14 cellular contexts compared by ENCODE assay signal in the genomic region with DNA sequence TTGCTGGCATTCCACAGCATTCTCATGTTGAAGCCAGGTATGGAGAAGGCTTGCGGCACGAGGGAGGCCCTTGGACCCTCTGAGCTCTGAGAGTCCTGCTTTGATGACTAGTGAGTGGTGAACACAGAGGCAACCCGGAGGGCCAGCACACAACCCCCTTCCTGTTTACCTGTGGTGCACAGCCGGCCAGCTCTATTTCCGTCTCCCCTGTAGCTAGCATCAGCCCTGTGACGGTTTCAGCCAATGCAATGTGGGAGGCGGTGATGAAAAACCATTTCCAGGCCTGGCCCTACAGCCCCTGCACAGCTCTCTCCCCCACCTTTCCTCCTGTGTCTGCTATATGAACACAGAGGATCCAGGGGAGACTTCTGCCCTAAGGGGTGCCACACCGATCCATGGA.
"Had no signal": no experiment of that assay in that cellular context is flagged by ENCODE, and none has a peak within 500 bp of the region (broad histone marks: within the 10 kb centered on the region; RNA-seq: fewer than 3 reads in every experiment).

No MANE protein-coding gene starts in this region.

- H3K9me3 Mint-ChIP-seq: activated naive CD4-positive, alpha-beta T cell treated with anti-CD3 and anti-CD28 coated beads, Interleukin-2, amount 50 U/mL, for 72 hours; activated T-cell treated with anti-CD3 and anti-CD28 coated beads, Interleukin-2, amount 50 U/mL, for 24 hours; mesothelial cell of epicardium; nephron progenitor cell; stimulated activated naive B cell treated with anti-CD40 and anti-IgM and Interleukin-4, amounts not matched to agents 10 μg/mL and 1 μg/mL and 100 μg/mL, for 72 hours had no signal

- H3K9me3 ChIP-seq: right atrium auricular region, transverse colon, vagina had no signal

- H3K27ac ChIP-seq: right atrium auricular region, transverse colon, vagina had no signal

- H3K4me3 ChIP-seq: lung, right atrium auricular region, transverse colon, vagina had no signal

- DNase-seq: activated effector memory CD4-positive, alpha-beta T cell treated with Interleukin-2 at 50 U/mL for 16 hours; activated T-cell treated with anti-CD3 and anti-CD28 coated beads, Interleukin-2, amount 50 U/mL, for 24 hours; amniotic stem cell; nephron progenitor cell; stimulated activated CD4-positive, alpha-beta T cell treated with anti-CD3 and anti-CD28 coated beads, Interleukin-2, amount 100 ng/mL, for 48 hours; stimulated activated naive B cell treated with anti-CD40 and anti-IgM and Interleukin-4, amounts not matched to agents 10 μg/mL and 1 μg/mL and 100 μg/mL, for 72 hours; transverse colon had no signal

- H3K4me1 Mint-ChIP-seq: mesothelial cell of epicardium; nephron progenitor cell; stimulated activated naive B cell treated with anti-CD40 and anti-IgM and Interleukin-4, amounts not matched to agents 10 μg/mL and 1 μg/mL and 100 μg/mL, for 72 hours had no signal

- H3K27ac Mint-ChIP-seq: activated T-cell treated with anti-CD3 and anti-CD28 coated beads, Interleukin-2, amount 50 U/mL, for 24 hours; mesothelial cell of epicardium; nephron progenitor cell; progenitor cell of endocrine pancreas; stimulated activated naive B cell treated with anti-CD40 and anti-IgM and Interleukin-4, amounts not matched to agents 10 μg/mL and 1 μg/mL and 100 μg/mL, for 72 hours had no signal

- H3K36me3 Mint-ChIP-seq: activated naive CD4-positive, alpha-beta T cell treated with anti-CD3 and anti-CD28 coated beads, Interleukin-2, amount 50 U/mL, for 72 hours; mesothelial cell of epicardium; stimulated activated naive B cell treated with anti-CD40 and anti-IgM and Interleukin-4, amounts not matched to agents 10 μg/mL and 1 μg/mL and 100 μg/mL, for 72 hours had no signal

- H3K4me1 ChIP-seq: right atrium auricular region, transverse colon, vagina had no signal

- H3K4me3 Mint-ChIP-seq: activated T-cell treated with anti-CD3 and anti-CD28 coated beads, Interleukin-2, amount 50 U/mL, for 24 hours; mesothelial cell of epicardium; nephron progenitor cell; stimulated activated naive B cell treated with anti-CD40 and anti-IgM and Interleukin-4, amounts not matched to agents 10 μg/mL and 1 μg/mL and 100 μg/mL, for 72 hours had no signal

- ATAC-seq: activated CD4-positive, CD25-positive, alpha-beta regulatory T cell treated with anti-CD3 and anti-CD28 coated beads, Interleukin-2, amount 50 U/mL, for 24 hours; stimulated activated naive B cell treated with anti-CD40 and anti-IgM and Interleukin-4, amounts not matched to agents 10 μg/mL and 1 μg/mL and 100 μg/mL, for 72 hours had no signal

- H3K27me3 ChIP-seq: right atrium auricular region, vagina had no signal

- H3K36me3 ChIP-seq: right atrium auricular region, transverse colon, vagina had no signal
